Comparison of ENCODE assay signal across 1 cellular context in genomic region chr13:46052314-46053161, GRCh38.
TF ChIP-seq lines count a peak whose summit lies in the region.

ZC3H13 (minus strand) TSS chr13:46052746; CDS start chr13:46045507, 7,239 bp downstream.

TF ChIP-seq in H1, 55 proteins besides CTCF, POLR2A, EP300 and RAD21 (continued from another document):
- TF ChIP-seq GABPA (IDR thresholded peaks at IDR 0.05; ENCODE audit: borderline replicate concordance, insufficient read depth, low read length) (peak; percentile 93), TAF7 (optimal IDR thresholded peaks at IDR 0.05; ENCODE audit: borderline replicate concordance, low read depth, low read length) (peak; percentile 51), MAX (IDR thresholded peaks at IDR 0.05) (peak; percentile 70), SIN3A (conservative IDR thresholded peaks at IDR 0.05 in 1 of 2, IDR thresholded peaks at IDR 0.05 in 1 of 2; ENCODE audit: low read depth in 1 of 2, low read length in 2 of 2) (peak in 1 of 2 experiments; percentile 86; a peak in 2 of 4 replicates), SP4 (IDR thresholded peaks at IDR 0.05; ENCODE audit: low read length) (peak; percentile 73; the same call in 1 of the 2 replicates), SRF (IDR thresholded peaks at IDR 0.05; ENCODE audit: low read depth, low read length) (peak; percentile 52), RBBP5 (IDR thresholded peaks at IDR 0.05; ENCODE audit: borderline replicate concordance, low read depth, low read length) (peak; percentile 94), TBP (IDR thresholded peaks at IDR 0.05; ENCODE audit: low read depth, low read length) (peak; percentile 92), ATF3 (IDR thresholded peaks at IDR 0.05; ENCODE audit: insufficient read depth, low read depth, low read length) (0 out of 2 replicates have a peak, but pooled peaks have one; percentile 41), POLR2AphosphoS5 (IDR thresholded peaks at IDR 0.05; ENCODE audit: low read depth, low read length) (peak; percentile 93), ASH2L (IDR thresholded peaks at IDR 0.05; ENCODE audit: low read length) (peak; percentile 93), PHF8 (conservative IDR thresholded peaks at IDR 0.05; ENCODE audit: low read depth, low read length) (peak; percentile 92), CHD2 (IDR thresholded peaks at IDR 0.05; ENCODE audit: low read length) (peak; percentile 68), HDAC6 (IDR thresholded peaks at IDR 0.05; ENCODE audit: low read depth, low read length) (no peak), CHD1 (IDR thresholded peaks at IDR 0.05; ENCODE audit: low read depth, low read length) (no peak)
